In the genomic region with DNA sequence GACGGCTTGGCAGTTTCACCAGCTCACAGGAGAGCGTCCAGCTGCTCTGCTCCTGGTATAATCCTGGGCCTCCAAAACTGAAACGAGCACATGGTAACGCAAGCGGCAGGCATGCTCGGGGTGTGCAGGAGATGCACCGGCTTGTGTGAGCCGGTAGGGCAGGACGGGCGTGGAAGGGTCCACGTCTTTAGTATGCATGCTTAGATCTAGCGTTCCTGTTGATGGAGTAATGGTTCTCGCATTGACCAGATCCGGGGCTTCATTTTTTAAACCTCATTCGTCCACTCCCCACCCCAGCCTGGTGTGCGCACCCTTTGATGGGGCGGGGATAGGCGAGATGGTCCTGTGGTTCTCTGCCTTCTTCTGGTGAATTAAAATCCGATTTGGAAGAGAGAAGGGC, we compare ENCODE assay signal across 8 cellular contexts. TPM values are rescaled to one million over a fixed set of nuclear protein-coding genes. Genes with fewer than 3 reads are reported as not detected.
DNase-seq lines count a peak whose midpoint lies in the region; ATAC-seq and TF ChIP-seq lines count a peak whose summit lies in the region.

No MANE protein-coding gene starts in this region.

- CTCF ChIA-PET in activated naive CD4-positive, alpha-beta T cell treated with anti-CD3 and anti-CD28 coated beads, Interleukin-2, amount 10 ng/mL, durations not matched to agents 7 days and 5 days (lab: Charles Lee), result no interaction called here

- peak overlapping the region; percentile 68 for H3K4me3 Mint-ChIP-seq in activated naive CD4-positive, alpha-beta T cell treated with anti-CD3 and anti-CD28 coated beads, Interleukin-2, amount 10 ng/mL, durations not matched to agents 7 days and 5 days
- H3K4me3 Mint-ChIP-seq in endothelial cell (ENCODE audit: unreplicated experiment) (peak overlapping the region; percentile 88), mesothelial cell of epicardium (peak overlapping the region; percentile 82)

- peak; percentile 29 for DNase-seq in activated naive CD4-positive, alpha-beta T cell treated with anti-CD3 and anti-CD28 coated beads, Interleukin-2, amount 10 ng/mL, durations not matched to agents 7 days and 5 days
- DNase-seq in activated naive CD4-positive, alpha-beta T cell (lab: John Stamatoyannopoulos, UW), result no peak
- no peak for DNase-seq in RWPE2 (ENCODE audit: low spot score)
- peak; percentile 31 for DNase-seq in endothelial cell (ENCODE audit: low spot score)
- peak in 1 of 2 experiments; percentile 51 for DNase-seq in mesothelial cell of epicardium (ENCODE audit: low spot score in 2 of 2, unreplicated experiment in 2 of 2)
- no peak for DNase-seq in HuH-7 (ENCODE audit: low spot score)

- H3K36me3 Mint-ChIP-seq in activated naive CD4-positive, alpha-beta T cell treated with anti-CD3 and anti-CD28 coated beads, Interleukin-2, amount 10 ng/mL, durations not matched to agents 7 days and 5 days, result no peaks in the 10 kb centered on the region
- no peaks in the 10 kb centered on the region for H3K36me3 Mint-ChIP-seq in endothelial cell (ENCODE audit: low read depth, unreplicated experiment)
- H3K36me3 Mint-ChIP-seq in mesothelial cell of epicardium, result no peaks in the 10 kb centered on the region

- 2% methylated on average over 19 of the region's 19 CpGs for WGBS in urinary bladder

- no peaks in the 10 kb centered on the region for H3K4me1 ChIP-seq in RWPE2 (ENCODE audit: insufficient read depth, poor library complexity, severe bottlenecking)
- no peaks in the 10 kb centered on the region for H3K4me1 ChIP-seq in urinary bladder (ENCODE audit: insufficient read depth)

- no peaks in the 10 kb centered on the region for H3K9me3 ChIP-seq in RWPE2 (ENCODE audit: severe bottlenecking)

- H3K4me3 ChIP-seq in RWPE2 (ENCODE audit: severe bottlenecking) (peak overlapping the region; percentile 41), urinary bladder (ENCODE audit: low read depth, low read length) (peak overlapping the region; percentile 64)

- TF ChIP-seq CTCF in RWPE2 (IDR thresholded peaks at IDR 0.05; ENCODE audit: poor library complexity, severe bottlenecking), result no peak
- no peak for TF ChIP-seq CTCF in endothelial cell (IDR thresholded peaks at IDR 0.05; ENCODE audit: unreplicated experiment)
- TF ChIP-seq CTCF in mesothelial cell of epicardium (IDR thresholded peaks at IDR 0.05; ENCODE audit: unreplicated experiment), result no peak

- H3K27me3 Mint-ChIP-seq in activated naive CD4-positive, alpha-beta T cell treated with anti-CD3 and anti-CD28 coated beads, Interleukin-2, amount 10 ng/mL, durations not matched to agents 7 days and 5 days, result peaks cover 56% of the 10 kb centered on the region
- H3K27me3 Mint-ChIP-seq in endothelial cell (ENCODE audit: unreplicated experiment) (peaks cover 9% of the 10 kb centered on the region), mesothelial cell of epicardium (ENCODE audit: low read depth) (peaks cover 14% of the 10 kb centered on the region)

- no peaks in the 10 kb centered on the region for H3K27me3 ChIP-seq in RWPE2 (ENCODE audit: insufficient read depth, poor library complexity, severe bottlenecking)

- H3K4me1 Mint-ChIP-seq in activated naive CD4-positive, alpha-beta T cell treated with anti-CD3 and anti-CD28 coated beads, Interleukin-2, amount 10 ng/mL, durations not matched to agents 7 days and 5 days, result peaks cover 11% of the 10 kb centered on the region
- peaks cover 5% of the 10 kb centered on the region for H3K4me1 Mint-ChIP-seq in endothelial cell (ENCODE audit: unreplicated experiment)
- peaks cover 16% of the 10 kb centered on the region for H3K4me1 Mint-ChIP-seq in mesothelial cell of epicardium

- H3K9me3 Mint-ChIP-seq in activated naive CD4-positive, alpha-beta T cell treated with anti-CD3 and anti-CD28 coated beads, Interleukin-2, amount 10 ng/mL, durations not matched to agents 7 days and 5 days, result no peaks in the 10 kb centered on the region
- H3K9me3 Mint-ChIP-seq in endothelial cell (ENCODE audit: unreplicated experiment) (no peaks in the 10 kb centered on the region), mesothelial cell of epicardium (no peaks in the 10 kb centered on the region)

- no peak overlapping the region for H3K27ac ChIP-seq in RWPE2 (ENCODE audit: poor library complexity, severe bottlenecking)
- peak overlapping the region; percentile 85 for H3K27ac ChIP-seq in urinary bladder (ENCODE audit: low read depth)

- H3K36me3 ChIP-seq in RWPE2 (ENCODE audit: low read depth), result no peaks in the 10 kb centered on the region
- H3K36me3 ChIP-seq in urinary bladder (ENCODE audit: insufficient read depth), result no peaks in the 10 kb centered on the region

- ATAC-seq in HG02610 (IDR thresholded peaks at IDR 0.05; ENCODE audit: unreplicated experiment) (peak; percentile 34), RWPE2 (ENCODE audit: low read depth) (peak; percentile 59)

- H3K27ac Mint-ChIP-seq in activated naive CD4-positive, alpha-beta T cell treated with anti-CD3 and anti-CD28 coated beads, Interleukin-2, amount 10 ng/mL, durations not matched to agents 7 days and 5 days, result no peak overlapping the region
- H3K27ac Mint-ChIP-seq in endothelial cell (ENCODE audit: unreplicated experiment) (no peak overlapping the region), mesothelial cell of epicardium (peak overlapping the region; percentile 86)

RNA-seq across cellular contexts. Expression of a gene that starts 39.7 kb away (rescaled TPM):
- 0.33 TPM for total RNA-seq in endothelial cell (ENCODE audit: unreplicated experiment)
- 12.2 to 16.1 TPM (median 13.6 TPM) in 3 replicates for total RNA-seq in mesothelial cell of epicardium
- total RNA-seq in urinary bladder, result 17.4 TPM
- polyA plus RNA-seq in urinary bladder, result 16.1 TPM

RNA-seq across cellular contexts. Expression of a gene that starts 47.2 kb away (rescaled TPM):
- total RNA-seq in endothelial cell (ENCODE audit: unreplicated experiment), result 4.5 TPM
- total RNA-seq in mesothelial cell of epicardium, result 4.0 to 4.7 TPM (median 4.5 TPM) in 3 replicates
- 28.2 TPM for total RNA-seq in urinary bladder
- polyA plus RNA-seq in urinary bladder, result 17.9 TPM

Comparison
In these comparisons a context has a peak if more than half of its experiments do, and no peak if none do; other contexts are left out.
1. DNase-seq: peak in activated naive CD4-positive, alpha-beta T cell treated with anti-CD3 and anti-CD28 coated beads, Interleukin-2, amount 10 ng/mL, durations not matched to agents 7 days and 5 days (single experiment) and endothelial cell (single experiment); none in activated naive CD4-positive, alpha-beta T cell (0 of 4), RWPE2 (single experiment) and HuH-7 (single experiment).
2. Peak in every context shown above with its lines, with median percentiles within 50 percentile points of each other: H3K4me3 Mint-ChIP-seq.